ENCODE assay signal across 8 cellular contexts in genomic region chr9:94166237-94167054, GRCh38.
DNase-seq lines count a peak whose midpoint lies in the region; ATAC-seq, FAIRE-seq and TF ChIP-seq lines count a peak whose summit lies in the region.

No MANE protein-coding gene starts in this region.

- peaks cover 47% of the 10 kb centered on the region for H3K79me2 ChIP-seq in mammary epithelial cell (ENCODE audit: insufficient read depth, low read length)

- H3K36me3 ChIP-seq in WERI-Rb-1 (peaks cover 28% of the 10 kb centered on the region), mammary epithelial cell (ENCODE audit: insufficient read depth, low read length) (peaks cover 4% of the 10 kb centered on the region), small intestine (ENCODE audit: control insufficient read depth in 2 of 2, insufficient read depth in 2 of 2, low read length in 2 of 2) (no peaks in the 10 kb centered on the region)

- peaks cover 27% of the 10 kb centered on the region for H4K20me1 ChIP-seq in mammary epithelial cell (ENCODE audit: insufficient read depth, low read length)

- WGBS in mammary epithelial cell (ENCODE audit: low coverage, missing lambda C conversion rate) = 3% methylated on average over 31 of the region's 100 CpGs
- 0% methylated on average over 44 to 100 of the region's 100 CpGs for WGBS in small intestine, 3 donors

- intact Hi-C loops in mammary epithelial cell (cut with micrococcal nuclease) = loop anchor here (1.0 to 2.0 kb wide), 4 partner anchors 26 to 101 kb away; no protein-coding TSS in a partner anchor

- POLR2A ChIA-PET in AG04450 (lab: Yijun Ruan, JAX) = interaction anchor here (0.6 to 1.9 kb wide), 15 partner anchors 9 to 645 kb away, joined by 3 to 35 read pairs (median 3); no protein-coding TSS in a partner anchor

- ATAC-seq in GM18873 (IDR thresholded peaks at IDR 0.05; ENCODE audit: low FRiP score, unreplicated experiment) (peak; percentile 43), HG03135 (IDR thresholded peaks at IDR 0.05; ENCODE audit: unreplicated experiment) (peak; percentile 61)

- peak overlapping the region; percentile 95 for H3K9ac ChIP-seq in mammary epithelial cell (ENCODE audit: insufficient read depth, low read length)

- BruUV-seq in mammary epithelial cell (replicated peaks; lab: Mats Ljungman, UMichigan) = TSS peak; percentile 15

- H3K9me3 ChIP-seq in AG04450 (ENCODE audit: control insufficient read depth, insufficient read depth, low read length) (no peaks in the 10 kb centered on the region), WERI-Rb-1 (ENCODE audit: severe bottlenecking) (no peaks in the 10 kb centered on the region), mammary epithelial cell (replicated peaks; ENCODE audit: insufficient read depth, low read length) (no peaks in the 10 kb centered on the region), small intestine (ENCODE audit: control insufficient read depth, low read depth) (no peaks in the 10 kb centered on the region)

- in situ Hi-C loops in mammary epithelial cell (cut with MboI; ENCODE audit: low sequenced_read_pairs in 2 of 2) = loop anchor here in 1 of 2 donors (25.0 kb wide), 1 partner anchor 104 kb away; no protein-coding TSS in a partner anchor

- FAIRE-seq in small intestine (lab: Jason Lieb, UNC) = no peak

- TF ChIP-seq CTCF in AG04450 (IDR thresholded peaks at IDR 0.05; ENCODE audit: low read depth, low read length) = no peak
- no peak for TF ChIP-seq CTCF in WERI-Rb-1 (IDR thresholded peaks at IDR 0.05; ENCODE audit: low read depth, low read length)
- TF ChIP-seq CTCF in mammary epithelial cell (conservative IDR thresholded peaks at IDR 0.05 in 1 of 2, IDR thresholded peaks at IDR 0.05 in 1 of 2; ENCODE audit: extremely low read depth in 1 of 2, insufficient read depth in 1 of 2, low read depth in 1 of 2, low read length in 2 of 2) = no peak

- H3K4me1 ChIP-seq in mammary epithelial cell (ENCODE audit: insufficient read depth, low read length) = peaks cover 13% of the 10 kb centered on the region
- H3K4me1 ChIP-seq in small intestine (ENCODE audit: control insufficient read depth in 2 of 2, insufficient read depth in 1 of 2, low read depth in 1 of 2, low read length in 1 of 2) = peaks cover 0 to 5% of the 10 kb centered on the region in 2 donors

- H3K27me3 ChIP-seq in AG04450 (ENCODE audit: control insufficient read depth, insufficient read depth, low read length) = no peaks in the 10 kb centered on the region
- H3K27me3 ChIP-seq in WERI-Rb-1 (ENCODE audit: insufficient read depth, low read depth, severe bottlenecking) = no peaks in the 10 kb centered on the region
- no peaks in the 10 kb centered on the region for H3K27me3 ChIP-seq in mammary epithelial cell (ENCODE audit: insufficient read depth, low read length)
- no peaks in the 10 kb centered on the region for H3K27me3 ChIP-seq in small intestine (ENCODE audit: control insufficient read depth in 2 of 2, insufficient read depth in 2 of 2, low read length in 2 of 2)

- DNase-seq in AG04450 (ENCODE audit: low read depth, low spot score) = peak; percentile 98
- DNase-seq in NCI-H2196 (lab: John Stamatoyannopoulos, UW; ENCODE audit: unreplicated experiment) = peak; percentile 99
- peak; percentile 100 for DNase-seq in WERI-Rb-1
- peak; percentile 98 for DNase-seq in mammary epithelial cell
- peak; percentile 92 for DNase-seq in iPS-NIHi11 (ENCODE audit: low spot score)
- DNase-seq in small intestine = peak; percentile 99

- dilution Hi-C loops in mammary epithelial cell (cut with HindIII; ENCODE audit: low sequenced_read_pairs) = no loop called here

- H3K27ac ChIP-seq in AG04450 (ENCODE audit: low read depth, low read length) = peak overlapping the region; percentile 94
- H3K27ac ChIP-seq in WERI-Rb-1 = peak overlapping the region; percentile 100
- peak overlapping the region; percentile 96 for H3K27ac ChIP-seq in mammary epithelial cell (ENCODE audit: insufficient read depth, low read depth, low read length)
- peak overlapping the region; percentile 99 to 100 for H3K27ac ChIP-seq in small intestine (ENCODE audit: low read depth in 1 of 2, low read length in 1 of 2)

- H3K4me2 ChIP-seq in mammary epithelial cell (ENCODE audit: insufficient read depth, low read depth, low read length) = peak overlapping the region; percentile 92

- CTCF ChIA-PET in AG04450 (lab: Charles Lee) (no interaction called here), mammary epithelial cell (lab: Charles Lee; ENCODE audit: low non-redundant PET) (no interaction called here)

- peak overlapping the region; percentile 82 for H2AFZ ChIP-seq in mammary epithelial cell (ENCODE audit: low read depth, low read length)

- H3K4me3 ChIP-seq in AG04450 (ENCODE audit: low read depth, low read length) (peak overlapping the region; percentile 87), WERI-Rb-1 (ENCODE audit: low read depth, low read length) (peak overlapping the region; percentile 100), mammary epithelial cell (replicated peaks in 1 of 3; ENCODE audit: insufficient read depth in 1 of 3, low read depth in 2 of 3, low read length in 3 of 3) (peak overlapping the region; percentile 90 to 99 (median 98)), small intestine (ENCODE audit: low read depth in 1 of 2, low read length in 2 of 2) (peak overlapping the region; percentile 90 to 97)

Comparison
In these comparisons a context has a peak if more than half of its experiments do, and no peak if none do; other contexts are left out.
1. Peak in every context shown above with its lines: DNase-seq, ATAC-seq, H3K4me3 ChIP-seq and H3K27ac ChIP-seq.